8 cellular contexts compared by ENCODE assay signal in the genomic region with DNA sequence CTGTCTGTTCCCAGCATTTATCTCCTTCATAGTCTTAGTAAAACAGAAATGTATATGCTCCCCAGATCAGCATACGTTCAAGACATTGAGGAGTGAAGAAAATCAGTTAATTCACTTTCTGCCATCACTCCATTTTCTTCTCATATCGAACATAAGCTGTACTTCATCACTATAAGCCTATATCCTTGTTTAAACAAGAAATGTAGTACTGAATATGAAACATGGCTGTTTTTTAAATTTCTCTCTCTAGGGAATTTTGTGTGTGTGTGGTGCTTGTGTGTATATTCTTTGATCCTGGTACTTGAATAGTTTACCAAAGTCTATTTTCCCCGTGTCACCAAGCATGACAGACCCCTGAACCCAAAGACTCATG.
DNase-seq lines count a peak whose midpoint lies in the region; ATAC-seq and TF ChIP-seq lines count a peak whose summit lies in the region.

No MANE protein-coding gene starts in this region.

- TF ChIP-seq CTCF in heart left ventricle (IDR thresholded peaks at IDR 0.05) (no peak), right lobe of liver (IDR thresholded peaks at IDR 0.05) (no peak), tibial nerve (IDR thresholded peaks at IDR 0.05) (no peak)
- TF ChIP-seq CTCF in activated CD8-positive, alpha-beta T cell treated with anti-CD3 and anti-CD28 coated beads for 36 hours (IDR thresholded peaks at IDR 0.05), result no peak

- CTCF ChIA-PET in activated CD8-positive, alpha-beta T cell treated with anti-CD3 and anti-CD28 coated beads for 36 hours (lab: Charles Lee), result interaction anchor here (1.5 to 2.5 kb wide), 3 partner anchors 18 to 22 kb away, joined by 4 to 9 read pairs (median 4); a partner anchor contains a TSS

- peak overlapping the region; percentile 96 for H3K4me3 Mint-ChIP-seq in activated CD8-positive, alpha-beta T cell treated with anti-CD3 and anti-CD28 coated beads for 36 hours

- no peaks in the 10 kb centered on the region for H3K9me3 Mint-ChIP-seq in activated CD8-positive, alpha-beta T cell treated with anti-CD3 and anti-CD28 coated beads for 36 hours

- no peaks in the 10 kb centered on the region for H3K27me3 Mint-ChIP-seq in activated CD8-positive, alpha-beta T cell treated with anti-CD3 and anti-CD28 coated beads for 36 hours

- peaks cover 0 to 39% (median 19%) of the 10 kb centered on the region in 12 donors for H3K4me1 ChIP-seq in heart left ventricle
- peaks cover 0 to 17% (median 1%) of the 10 kb centered on the region in 4 donors for H3K4me1 ChIP-seq in right lobe of liver
- peaks cover 0 to 15% (median 1%) of the 10 kb centered on the region in 4 donors for H3K4me1 ChIP-seq in tibial nerve

- H3K36me3 ChIP-seq in heart left ventricle (no peaks in the 10 kb centered on the region), right lobe of liver (no peaks in the 10 kb centered on the region), tibial nerve (no peaks in the 10 kb centered on the region)

- H3K36me3 Mint-ChIP-seq in activated CD8-positive, alpha-beta T cell treated with anti-CD3 and anti-CD28 coated beads for 36 hours (ENCODE audit: low read depth), result peaks cover 21% of the 10 kb centered on the region

- POLR2A ChIA-PET in activated CD8-positive, alpha-beta T cell treated with anti-CD3 and anti-CD28 coated beads for 36 hours (lab: Charles Lee), result interaction anchor here (0.9 to 20.3 kb wide), 12 partner anchors 8 to 1614 kb away, joined by 4 to 883 read pairs (median 124); a partner anchor contains a TSS

- TF ChIP-seq EP300 in tibial nerve (IDR thresholded peaks at IDR 0.05), result no peak

- H3K4me1 Mint-ChIP-seq in activated CD8-positive, alpha-beta T cell treated with anti-CD3 and anti-CD28 coated beads for 36 hours (ENCODE audit: low read depth), result peaks cover 21% of the 10 kb centered on the region

- H3K9me3 ChIP-seq in heart left ventricle, result no peaks in the 10 kb centered on the region
- no peaks in the 10 kb centered on the region for H3K9me3 ChIP-seq in right lobe of liver
- no peaks in the 10 kb centered on the region for H3K9me3 ChIP-seq in tibial nerve

- intact Hi-C loops in heart left ventricle (cut with DNase I) (loop anchor here in 2 of 10 donors (10.0 kb wide), 2 partner anchors 70 to 160 kb away; a partner anchor contains a TSS), Right ventricle myocardium superior (cut with DNase I) (loop anchor here (10.0 kb wide), 1 partner anchor 160 kb away; a partner anchor contains a TSS), right lobe of liver (cut with DNase I) (no loop called here)
- intact Hi-C loops in activated CD8-positive, alpha-beta T cell treated with anti-CD3 and anti-CD28 coated beads for 36 hours (cut with micrococcal nuclease), result loop anchor here (10.0 kb wide), 1 partner anchor 70 kb away; a partner anchor contains a TSS

- no peak for ATAC-seq in heart left ventricle
- no peak for ATAC-seq in Right ventricle myocardium superior (ENCODE audit: poor library complexity)
- ATAC-seq in activated CD8-positive, alpha-beta T cell treated with anti-CD3 and anti-CD28 coated beads for 36 hours, result no peak
- no peak for ATAC-seq in right lobe of liver
- no peak for ATAC-seq in GM18867 (IDR thresholded peaks at IDR 0.05; ENCODE audit: unreplicated experiment)

- peak overlapping the region; percentile 96 for H3K27ac Mint-ChIP-seq in activated CD8-positive, alpha-beta T cell treated with anti-CD3 and anti-CD28 coated beads for 36 hours

- TF ChIP-seq POLR2A in heart left ventricle (IDR thresholded peaks at IDR 0.05) (no peak), right lobe of liver (IDR thresholded peaks at IDR 0.05) (no peak), tibial nerve (IDR thresholded peaks at IDR 0.05) (no peak)

- H3K4me3 ChIP-seq in heart left ventricle, result peak overlapping the region in 4 of 12 donors; percentile 62 to 75 (median 66)
- H3K4me3 ChIP-seq in right lobe of liver, result no peak overlapping the region
- no peak overlapping the region for H3K4me3 ChIP-seq in tibial nerve

- H3K27ac ChIP-seq in heart left ventricle (peak overlapping the region in 9 of 12 donors; percentile 65 to 96 (median 86)), right lobe of liver (peak overlapping the region in 2 of 3 donors; percentile 69 to 88), tibial nerve (peak overlapping the region; percentile 50 to 96 (median 90))

- H3K27me3 ChIP-seq in heart left ventricle, result peaks cover 0 to 15% (median 0%) of the 10 kb centered on the region in 9 donors
- no peaks in the 10 kb centered on the region for H3K27me3 ChIP-seq in right lobe of liver
- peaks cover 0 to 43% of the 10 kb centered on the region in 2 donors for H3K27me3 ChIP-seq in tibial nerve

- whole genome bisulfite sequencing in heart left ventricle, 4 donors, result 69 to 79% (median 74%) methylated on average over 3 of the region's 3 CpGs
- WGBS in right lobe of liver (ENCODE audit: insufficient coverage, low coverage, low lambda C conversion rate, missing lambda C conversion rate), result 68% methylated on average over 3 of the region's 3 CpGs
- WGBS in tibial nerve, 2 donors, result 51 to 58% methylated on average over 3 of the region's 3 CpGs

- DNase-seq in heart left ventricle (no peak), Right ventricle myocardium superior (no peak), right lobe of liver (no peak), tibial nerve (ENCODE audit: low spot score in 2 of 2) (no peak), RPMI8226 (no peak), germinal center (ENCODE audit: low spot score) (no peak)
- no peak for DNase-seq in activated CD8-positive, alpha-beta T cell treated with anti-CD3 and anti-CD28 coated beads for 36 hours

Comparison
In these comparisons a context has a peak if more than half of its experiments do, and no peak if none do; other contexts are left out.
1. intact Hi-C loops: an anchor here in Right ventricle myocardium superior (10.0 kb wide) and activated CD8-positive, alpha-beta T cell treated with anti-CD3 and anti-CD28 coated beads for 36 hours (10.0 kb wide); none called in right lobe of liver.